ENCODE assay signal across 13 cellular contexts in genomic region chr14:64463873-64464272, GRCh38. TPM values are rescaled to one million over a fixed set of nuclear protein-coding genes. Genes with fewer than 3 reads are reported as not detected.
DNase-seq lines count a peak whose midpoint lies in the region; ATAC-seq, FAIRE-seq and TF ChIP-seq lines count a peak whose summit lies in the region.
"Had no signal": no experiment of that assay in that cellular context is flagged by ENCODE, and none has a peak within 500 bp of the region (broad histone marks: within the 10 kb centered on the region; RNA-seq: fewer than 3 reads in every experiment).

No MANE protein-coding gene starts in this region.

- H3K4me2 ChIP-seq in Loucy (ENCODE audit: low read depth, low read length, poor library complexity, severe bottlenecking) = peak overlapping the region; percentile 96

- no peaks in the 10 kb centered on the region for H3K9me3 Mint-ChIP-seq in stimulated activated naive CD8-positive, alpha-beta T cell treated with anti-CD3 and anti-CD28 coated beads, Interleukin-15, Interleukin-2, amounts not matched to agents 100 ng/mL and 50 ng/mL, for 24 hours
- H3K9me3 Mint-ChIP-seq in naive B cell = no peaks in the 10 kb centered on the region

- H3K36me3 ChIP-seq in Loucy (ENCODE audit: insufficient read depth, low read length) = no peaks in the 10 kb centered on the region

- peaks cover 43% of the 10 kb centered on the region for H3K4me1 ChIP-seq in Loucy (ENCODE audit: insufficient read depth, low read length, poor library complexity, severe bottlenecking)

- FAIRE-seq in D721Med (lab: Jason Lieb, UNC) = no peak

- H3K9me3 ChIP-seq in Loucy (ENCODE audit: insufficient read depth, low read depth, low read length) = no peaks in the 10 kb centered on the region

- H3K4me1 Mint-ChIP-seq in stimulated activated naive CD8-positive, alpha-beta T cell treated with anti-CD3 and anti-CD28 coated beads, Interleukin-15, Interleukin-2, amounts not matched to agents 100 ng/mL and 50 ng/mL, for 24 hours (ENCODE audit: low read depth) = peaks cover 58% of the 10 kb centered on the region
- H3K4me1 Mint-ChIP-seq in naive B cell = peaks cover 31 to 44% (median 43%) of the 10 kb centered on the region in 3 donors

- no peak overlapping the region for H3K9ac ChIP-seq in Loucy (ENCODE audit: low read depth, low read length, poor library complexity, severe bottlenecking)
- H3K9ac ChIP-seq: GM23248 had no signal

- H3K9me2 ChIP-seq in Loucy (replicated peaks; ENCODE audit: low read depth, low read length) = no peaks in the 10 kb centered on the region

- H3K4me3 Mint-ChIP-seq in stimulated activated naive CD8-positive, alpha-beta T cell treated with anti-CD3 and anti-CD28 coated beads, Interleukin-15, Interleukin-2, amounts not matched to agents 100 ng/mL and 50 ng/mL, for 24 hours = peak overlapping the region; percentile 85
- H3K4me3 Mint-ChIP-seq in naive B cell = peak overlapping the region in 7 of 8 donors; percentile 89 to 94 (median 90)

- no peaks in the 10 kb centered on the region for H3K27me3 Mint-ChIP-seq in stimulated activated naive CD8-positive, alpha-beta T cell treated with anti-CD3 and anti-CD28 coated beads, Interleukin-15, Interleukin-2, amounts not matched to agents 100 ng/mL and 50 ng/mL, for 24 hours
- no peaks in the 10 kb centered on the region for H3K27me3 Mint-ChIP-seq in naive B cell

- peaks cover 1% of the 10 kb centered on the region; the same call in 1 of the 2 replicates for H3F3A ChIP-seq in Loucy (ENCODE audit: low read depth)

- TF ChIP-seq CTCF in Loucy (conservative IDR thresholded peaks at IDR 0.05; ENCODE audit: low read length) = no peak
- TF ChIP-seq CTCF in D721Med (IDR thresholded peaks at IDR 0.05; ENCODE audit: insufficient read depth, missing control alignments) = no peak

- no peak overlapping the region for H2AFZ ChIP-seq in Loucy (ENCODE audit: low read length)

- peaks cover 19% of the 10 kb centered on the region for H3K36me3 Mint-ChIP-seq in stimulated activated naive CD8-positive, alpha-beta T cell treated with anti-CD3 and anti-CD28 coated beads, Interleukin-15, Interleukin-2, amounts not matched to agents 100 ng/mL and 50 ng/mL, for 24 hours (ENCODE audit: low read depth)
- peaks cover 0 to 12% of the 10 kb centered on the region in 2 donors for H3K36me3 Mint-ChIP-seq in naive B cell

- no peaks in the 10 kb centered on the region for H3K27me3 ChIP-seq in Loucy (ENCODE audit: insufficient read depth, low read length, poor library complexity, severe bottlenecking)

- no peak for ATAC-seq in stimulated activated naive CD8-positive, alpha-beta T cell treated with anti-CD3 and anti-CD28 coated beads, Interleukin-15, Interleukin-2, amounts not matched to agents 100 U/mL and 50 U/mL, for 24 hours
- ATAC-seq in naive B cell (ENCODE audit: low read depth in 2 of 2) = no peak

- H3K4me3 ChIP-seq in Loucy (ENCODE audit: low read length, poor library complexity, severe bottlenecking) = no peak overlapping the region
- H3K4me3 ChIP-seq: GM23248 had no signal

- peaks cover 20% of the 10 kb centered on the region; the same call in 1 of the 2 replicates for H3K79me2 ChIP-seq in Loucy (ENCODE audit: insufficient read depth, low read length)

- no peak overlapping the region for H3K27ac Mint-ChIP-seq in stimulated activated naive CD8-positive, alpha-beta T cell treated with anti-CD3 and anti-CD28 coated beads, Interleukin-15, Interleukin-2, amounts not matched to agents 100 ng/mL and 50 ng/mL, for 24 hours
- H3K27ac Mint-ChIP-seq in naive B cell = peak overlapping the region in 2 of 6 donors; percentile 49 to 84

- peaks cover 14% of the 10 kb centered on the region for H4K20me1 ChIP-seq in Loucy (ENCODE audit: insufficient read depth, low read length, poor library complexity, severe bottlenecking)

- DNase-seq in stimulated activated naive CD8-positive, alpha-beta T cell treated with anti-CD3 and anti-CD28 coated beads, Interleukin-15, Interleukin-2, amounts not matched to agents 100 U/mL and 50 U/mL, for 24 hours = no peak
- no peak for DNase-seq in naive B cell
- no peak for DNase-seq in cerebellar nuclear complex (lab: John Stamatoyannopoulos, UW)
- DNase-seq in D721Med (ENCODE audit: insufficient read length, low spot score) = no peak
- DNase-seq in DMS53 (lab: John Stamatoyannopoulos, UW) = no peak
- DNase-seq: ACHN, DMS153, GM23248, NCI-H1105 treated with DMSO at 0.1 percent for 48 hours, NCI-H69, PC-9 had no signal

RNA-seq across cellular contexts. Expression of gene AKAP5, which starts 1.4 kb away (rescaled TPM):
- under 1 TPM in 5 of 6 donors, not detected in 1; 0.13 to 0.53 (median 0.31) TPM for polyA plus RNA-seq in naive B cell (ENCODE audit: low read depth in 6 of 6)

RNA-seq across cellular contexts. Expression of gene ZBTB25, which starts 39.8 kb away (rescaled TPM):
- polyA plus RNA-seq in naive B cell (ENCODE audit: low read depth in 6 of 6) = 10 to 100 TPM; 16.7 to 26.4 (median 22.3) TPM

RNA-seq across cellular contexts. Expression of gene ZBTB1, which starts 40.7 kb away (rescaled TPM):
- polyA plus RNA-seq in naive B cell (ENCODE audit: low read depth in 6 of 6) = 100 to 1,000 TPM in 1 of 6 donors, 10 to 100 TPM in 5; 54.4 to 103 (median 76.5) TPM
